18 cellular contexts compared by ENCODE assay signal in the genomic region with DNA sequence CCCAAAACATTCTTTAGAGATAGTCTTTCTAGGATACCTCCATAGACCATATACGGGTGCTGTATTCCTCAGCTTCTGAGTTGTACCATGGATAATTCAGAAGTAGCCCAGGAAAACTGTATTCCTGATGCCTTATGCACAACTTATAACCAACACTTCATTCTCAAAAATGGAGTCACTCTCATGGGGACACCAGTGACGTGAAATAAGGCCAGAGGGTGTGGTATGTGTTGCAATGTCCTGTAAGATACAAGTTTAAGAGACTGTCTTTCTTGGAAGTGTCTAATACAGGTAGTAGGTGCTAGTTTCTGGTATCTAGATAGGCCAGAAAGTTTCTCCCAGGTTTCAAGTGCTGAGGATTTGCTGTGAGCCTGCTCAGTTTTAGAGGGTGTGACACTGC.
"Had no signal": no experiment of that assay in that cellular context is flagged by ENCODE, and none has a peak within 500 bp of the region (broad histone marks: within the 10 kb centered on the region; RNA-seq: fewer than 3 reads in every experiment).

No MANE protein-coding gene starts in this region.

- ATAC-seq: SK-N-SH treated with all-trans-retinoic acid at 6 μM for 48 hours had no signal

- H3K9me3 ChIP-seq: adrenal gland, breast epithelium, esophagus squamous epithelium, suprapubic skin, transverse colon, uterus had no signal

- H3K9me3 Mint-ChIP-seq: memory B cell; neural crest cell; stimulated activated naive CD8-positive, alpha-beta T cell treated with anti-CD3 and anti-CD28 coated beads, Interleukin-15, Interleukin-2, amounts not matched to agents 100 ng/mL and 50 ng/mL, for 24 hours had no signal

- DNase-seq: activated CD8-positive, alpha-beta memory T cell treated with anti-CD3 and anti-CD28 coated beads, Interleukin-2, amount 50 U/mL, for 4 hours; adrenal gland; cerebellar nuclear complex; effector CD4-positive, alpha-beta T cell; esophagus squamous epithelium; stimulated activated CD4-positive, alpha-beta T cell treated with anti-CD3 and anti-CD28 coated beads, Interleukin-12 subunit alpha, Interleukin-12 subunit beta, amount 100 ng/mL, for 4 hours; stimulated activated CD4-positive, alpha-beta T cell treated with anti-CD3 and anti-CD28 coated beads, Interleukin-1b, Interleukin-23, amount 100 ng/mL, for 48 hours; T-helper 9 cell; transverse colon; uterus had no signal

- H3K27ac ChIP-seq: adrenal gland, breast epithelium, esophagus squamous epithelium, suprapubic skin, transverse colon, uterus had no signal

- H3K27me3 Mint-ChIP-seq: memory B cell; progenitor cell of endocrine pancreas; stimulated activated naive CD8-positive, alpha-beta T cell treated with anti-CD3 and anti-CD28 coated beads, Interleukin-15, Interleukin-2, amounts not matched to agents 100 ng/mL and 50 ng/mL, for 24 hours had no signal

- FAIRE-seq: astrocyte had no signal

- H3K36me3 ChIP-seq: breast epithelium, uterus had no signal

- H3K4me3 Mint-ChIP-seq: memory B cell; neural crest cell; stimulated activated naive CD8-positive, alpha-beta T cell treated with anti-CD3 and anti-CD28 coated beads, Interleukin-15, Interleukin-2, amounts not matched to agents 100 ng/mL and 50 ng/mL, for 24 hours had no signal

- H3K4me1 Mint-ChIP-seq: memory B cell, neural crest cell had no signal

- H3K27me3 ChIP-seq: adrenal gland, breast epithelium, esophagus squamous epithelium, suprapubic skin, transverse colon, uterus had no signal

- H3K4me1 ChIP-seq: breast epithelium, transverse colon had no signal

- H3K27ac Mint-ChIP-seq: memory B cell; progenitor cell of endocrine pancreas; stimulated activated naive CD8-positive, alpha-beta T cell treated with anti-CD3 and anti-CD28 coated beads, Interleukin-15, Interleukin-2, amounts not matched to agents 100 ng/mL and 50 ng/mL, for 24 hours had no signal

- H3K4me3 ChIP-seq: adrenal gland, breast epithelium, esophagus squamous epithelium, suprapubic skin, transverse colon, uterus had no signal
